28 cellular contexts compared by ENCODE assay signal in the genomic region with DNA sequence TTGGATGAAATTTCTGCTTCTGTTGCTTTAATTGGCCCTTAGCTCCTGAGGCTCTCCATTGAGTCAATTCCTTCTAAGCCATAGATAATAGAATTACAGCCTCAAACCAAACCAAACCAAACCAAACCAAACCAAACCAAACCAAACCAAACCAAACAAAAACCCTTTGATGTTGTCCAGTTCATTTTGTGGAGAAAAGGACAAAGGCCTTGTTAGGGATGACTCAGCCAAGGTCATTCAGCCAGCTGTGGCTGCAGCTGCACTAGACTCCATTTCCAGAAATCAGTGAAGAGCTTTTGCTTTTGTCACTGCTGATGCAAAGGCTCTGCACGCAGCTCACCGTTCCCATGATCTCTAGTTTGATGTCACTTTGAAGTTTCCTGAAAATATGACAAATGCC.
"Had no signal": no experiment of that assay in that cellular context is flagged by ENCODE, and none has a peak within 500 bp of the region (broad histone marks: within the 10 kb centered on the region; RNA-seq: fewer than 3 reads in every experiment).

No MANE protein-coding gene starts in this region.

- ATAC-seq: activated T-cell treated with anti-CD3 and anti-CD28 coated beads, Interleukin-2, amount 50 U/mL, for 4 hours; activated T-helper 17 cell treated with anti-CD3 and anti-CD28 coated beads, Interleukin-2, amount 50 U/mL, for 72 hours; body of pancreas; stimulated activated naive B cell treated with anti-CD40 and anti-IgM and Interleukin-4, amounts not matched to agents 10 μg/mL and 1 μg/mL and 100 μg/mL, for 72 hours; WTC11 had no signal

- DNase-seq: activated CD4-positive, alpha-beta memory T cell treated with anti-CD3 and anti-CD28 coated beads, Interleukin-2, amount 10 ng/mL, durations not matched to agents 7 days and 5 days; activated CD4-positive, alpha-beta T cell treated with anti-CD3 and anti-CD28 coated beads for 1 hour; activated CD4-positive, alpha-beta T cell treated with anti-CD3 and anti-CD28 coated beads, Interleukin-2, amount 10 ng/mL, durations not matched to agents 7 days and 5 days; activated CD8-positive, alpha-beta memory T cell treated with anti-CD3 and anti-CD28 coated beads, Interleukin-2, amount 50 U/mL, for 48 hours; activated gamma-delta T cell treated with Interleukin-2 at 50 U/mL for 16 hours; activated naive CD4-positive, alpha-beta T cell treated with anti-CD3 and anti-CD28 coated beads, Interleukin-2, amount 50 U/mL, for 16 hours; activated T-cell treated with anti-CD3 and anti-CD28 coated beads, Interleukin-2, amount 50 U/mL, for 4 hours; amniotic stem cell; body of pancreas; effector CD8-positive, alpha-beta T cell; glutamatergic neuron; left ventricle myocardium inferior; ovary; stimulated activated CD4-positive, alpha-beta T cell treated with anti-CD3 and anti-CD28 coated beads, Interleukin-15, amount 100 ng/mL, for 24 hours; stimulated activated CD4-positive, alpha-beta T cell treated with anti-CD3 and anti-CD28 coated beads, Interleukin-2, amount 100 ng/mL, for 24 hours; stimulated activated naive B cell treated with anti-CD40 and anti-IgM and Interleukin-4, amounts not matched to agents 10 μg/mL and 1 μg/mL and 100 μg/mL, for 72 hours; stomach; T-helper 2 cell; thyroid gland; upper lobe of left lung had no signal

- H3K4me3 ChIP-seq: body of pancreas, left ventricle myocardium inferior, ovary, prostate gland, right atrium auricular region, stomach, thyroid gland, upper lobe of left lung had no signal

- FAIRE-seq: colon, endometrium, frontal cortex, islet of Langerhans had no signal
